Comparison of ENCODE assay signal across 13 cellular contexts in genomic region chr9:77848428-77848827, GRCh38.
A peak's percentile ranks its signal among the peaks of the same experiment; 100 is the strongest.
DNase-seq lines count a peak whose midpoint lies in the region; TF ChIP-seq lines count a peak whose summit lies in the region.
"Had no signal": no experiment of that assay in that cellular context is flagged by ENCODE, and none has a peak within 500 bp of the region (broad histone marks: within the 10 kb centered on the region; RNA-seq: fewer than 3 reads in every experiment).

No MANE protein-coding gene starts in this region.

- no peak overlapping the region for H3K4me3 ChIP-seq in Peyer's patch
- H3K4me3 ChIP-seq: ovary had no signal

- no peaks in the 10 kb centered on the region for H3K27me3 ChIP-seq in Peyer's patch
- H3K27me3 ChIP-seq: ovary had no signal

- peaks cover 0 to 24% (median 0%) of the 10 kb centered on the region in 4 donors for H3K4me1 ChIP-seq in Peyer's patch

- H3K36me3 ChIP-seq in Peyer's patch: no peaks in the 10 kb centered on the region
- H3K36me3 ChIP-seq: ovary had no signal

- H3K9me3 ChIP-seq in Peyer's patch: no peaks in the 10 kb centered on the region
- H3K9me3 ChIP-seq: ovary had no signal

- peak overlapping the region; percentile 33 to 50 (median 43) for H3K27ac ChIP-seq in Peyer's patch
- peak overlapping the region; percentile 58 for H3K27ac ChIP-seq in cingulate gyrus (ENCODE audit: low read depth, low read length)
- H3K27ac ChIP-seq: ovary had no signal

- TF ChIP-seq CTCF in Peyer's patch (IDR thresholded peaks at IDR 0.05): no peak

- DNase-seq in Peyer's patch (no peak), midbrain (lab: John Stamatoyannopoulos, UW) (peak; percentile 64), superior temporal gyrus (ENCODE audit: extremely low spot score) (peak; percentile 81), DMS153 (lab: John Stamatoyannopoulos, UW) (no peak)
- no peak for DNase-seq in stimulated activated CD4-positive, alpha-beta T cell treated with anti-CD3 and anti-CD28 coated beads, Interleukin-4, amount 100 ng/mL, for 24 hours
- DNase-seq in activated naive CD4-positive, alpha-beta T cell treated with anti-CD3 and anti-CD28 coated beads, Interleukin-2, amount 50 U/mL, for 16 hours: no peak
- DNase-seq in central memory CD4-positive, alpha-beta T cell: no peak
- DNase-seq: activated T-cell treated with anti-CD3 and anti-CD28 coated beads, Interleukin-2, amount 50 U/mL, for 24 hours; DMS 273 treated with DMSO at 0.1 percent for 48 hours; effector CD4-positive, alpha-beta T cell; NK-92 treated with Interleukin-12 subunit alpha and Interleukin-12 subunit beta, amount 100 ng/mL, for 24 hours had no signal

- TF ChIP-seq POLR2A in Peyer's patch (IDR thresholded peaks at IDR 0.05): no peak

Comparison
In these comparisons a context has a peak if more than half of its experiments do, and no peak if none do; other contexts are left out.
1. DNase-seq: peak in midbrain (single experiment) and superior temporal gyrus (single experiment); none in Peyer's patch (0 of 3), stimulated activated CD4-positive, alpha-beta T cell treated with anti-CD3 and anti-CD28 coated beads, Interleukin-4, amount 100 ng/mL, for 24 hours (single experiment), activated naive CD4-positive, alpha-beta T cell treated with anti-CD3 and anti-CD28 coated beads, Interleukin-2, amount 50 U/mL, for 16 hours (single experiment), central memory CD4-positive, alpha-beta T cell (single experiment) and DMS153 (single experiment).